In the genomic region with DNA sequence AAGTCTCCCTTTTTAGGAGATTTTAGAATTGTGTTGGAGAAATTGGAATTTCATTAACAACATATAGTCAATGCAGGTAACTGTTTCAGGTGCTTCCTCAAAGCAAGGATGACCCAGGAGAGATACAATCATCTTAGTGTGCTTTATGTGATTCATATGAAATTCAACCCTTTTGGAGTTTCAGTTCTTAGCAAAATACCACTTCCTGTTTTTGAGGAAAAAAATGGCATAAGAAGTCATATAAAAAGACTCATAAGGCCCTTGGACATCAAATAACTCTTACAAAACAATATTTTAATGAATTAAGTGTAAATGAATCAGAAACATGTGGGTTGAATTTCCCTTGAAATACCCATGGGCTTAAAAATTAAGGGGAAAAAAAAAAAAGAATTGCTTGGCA, we compare ENCODE assay signal across 14 cellular contexts.
DNase-seq lines count a peak whose midpoint lies in the region; ATAC-seq and TF ChIP-seq lines count a peak whose summit lies in the region.
"Had no signal": no experiment of that assay in that cellular context is flagged by ENCODE, and none has a peak within 500 bp of the region (broad histone marks: within the 10 kb centered on the region; RNA-seq: fewer than 3 reads in every experiment).

No MANE protein-coding gene starts in this region.

- DNase-seq in BJ (ENCODE audit: low read depth) (peak; percentile 37), HS-5 (ENCODE audit: low read depth) (peak; percentile 8), foreskin melanocyte (peak; percentile 41), dermis blood vessel endothelial cell (no peak), head of caudate nucleus (no peak)
- DNase-seq: activated CD4-positive, alpha-beta T cell treated with anti-CD3 and anti-CD28 coated beads, Interleukin-2, amount 10 ng/mL, durations not matched to agents 7 days and 5 days; activated T-cell treated with anti-CD3 and anti-CD28 coated beads, Interleukin-2, amount 50 U/mL, for 24 hours; NCI-H2029 treated with DMSO at 0.1 percent for 48 hours; retina had no signal

- no peak for TF ChIP-seq CTCF in BJ (IDR thresholded peaks at IDR 0.05; ENCODE audit: insufficient read depth, low read depth, low read length)
- TF ChIP-seq CTCF in OCI-LY3 (IDR thresholded peaks at IDR 0.05; ENCODE audit: low read depth, low read length), result no peak
- no peak for TF ChIP-seq CTCF in gastroesophageal sphincter (IDR thresholded peaks at IDR 0.05)

- CTCF ChIA-PET in BJ (lab: Yijun Ruan, JAX), result interaction anchor here (1.1 kb wide), 1 partner anchor 680 kb away, joined by 3 read pairs; no protein-coding TSS in a partner anchor

- H3K36me3 ChIP-seq in BJ (ENCODE audit: control insufficient read depth, insufficient read depth, low read length) (no peaks in the 10 kb centered on the region), OCI-LY3 (replicated peaks; ENCODE audit: low read depth, low read length) (no peaks in the 10 kb centered on the region), gastroesophageal sphincter (no peaks in the 10 kb centered on the region)

- no peak overlapping the region for H3K4me3 ChIP-seq in BJ (ENCODE audit: low read depth, low read length)
- H3K4me3 ChIP-seq in OCI-LY3 (ENCODE audit: low read length), result no peak overlapping the region
- no peak overlapping the region for H3K4me3 ChIP-seq in gastroesophageal sphincter

- H3K9ac ChIP-seq in OCI-LY3 (ENCODE audit: low read length), result no peak overlapping the region

- H3K4me1 ChIP-seq in OCI-LY3 (ENCODE audit: low read length) (peaks cover 19% of the 10 kb centered on the region), gastroesophageal sphincter (peaks cover 3 to 47% (median 9%) of the 10 kb centered on the region in 3 donors)

- H3K27ac ChIP-seq in OCI-LY3 (ENCODE audit: low read length) (no peak overlapping the region), gastroesophageal sphincter (no peak overlapping the region)

- 0 out of 2 replicates have a peak overlapping the region, but pooled peaks have one; percentile 16 for H3K4me2 ChIP-seq in OCI-LY3 (ENCODE audit: low read length)

- POLR2A ChIA-PET in BJ (lab: Charles Lee), result no interaction called here

- H3K79me2 ChIP-seq in OCI-LY3 (ENCODE audit: low read length), result no peaks in the 10 kb centered on the region

- ATAC-seq in gastroesophageal sphincter (no peak), GM21367 (IDR thresholded peaks at IDR 0.05; ENCODE audit: unreplicated experiment) (no peak)
- ATAC-seq: left lobe of liver; natural killer cell treated with Interleukin-12 subunit alpha and Interleukin-12 subunit beta and Interleukin-15 and Interleukin-18, amount 100 ng/mL, for 72 hours had no signal

- TF ChIP-seq EP300 in gastroesophageal sphincter (IDR thresholded peaks at IDR 0.05), result no peak

- no peak for TF ChIP-seq POLR2A in gastroesophageal sphincter (IDR thresholded peaks at IDR 0.05)

- H2AFZ ChIP-seq in OCI-LY3 (ENCODE audit: low read depth, low read length), result no peak overlapping the region

- H3K27me3 ChIP-seq in BJ (ENCODE audit: control insufficient read depth, insufficient read depth, low read length) (no peaks in the 10 kb centered on the region), OCI-LY3 (ENCODE audit: low read depth, low read length) (no peaks in the 10 kb centered on the region), gastroesophageal sphincter (no peaks in the 10 kb centered on the region)

- H4K20me1 ChIP-seq in OCI-LY3 (ENCODE audit: insufficient read depth, low read length), result no peaks in the 10 kb centered on the region

- H3K9me3 ChIP-seq in OCI-LY3 (ENCODE audit: insufficient read depth, low read length) (no peaks in the 10 kb centered on the region), gastroesophageal sphincter (no peaks in the 10 kb centered on the region)

- intact Hi-C loops in head of caudate nucleus (cut with DNase I), result no loop called here

Comparison
In these comparisons a context has a peak if more than half of its experiments do, and no peak if none do; other contexts are left out.
1. DNase-seq: peak in BJ (single experiment), HS-5 (single experiment) and foreskin melanocyte (single experiment); none in dermis blood vessel endothelial cell (single experiment) and head of caudate nucleus (0 of 42).